Comparison of ENCODE assay signal across 24 cellular contexts in the genomic region with DNA sequence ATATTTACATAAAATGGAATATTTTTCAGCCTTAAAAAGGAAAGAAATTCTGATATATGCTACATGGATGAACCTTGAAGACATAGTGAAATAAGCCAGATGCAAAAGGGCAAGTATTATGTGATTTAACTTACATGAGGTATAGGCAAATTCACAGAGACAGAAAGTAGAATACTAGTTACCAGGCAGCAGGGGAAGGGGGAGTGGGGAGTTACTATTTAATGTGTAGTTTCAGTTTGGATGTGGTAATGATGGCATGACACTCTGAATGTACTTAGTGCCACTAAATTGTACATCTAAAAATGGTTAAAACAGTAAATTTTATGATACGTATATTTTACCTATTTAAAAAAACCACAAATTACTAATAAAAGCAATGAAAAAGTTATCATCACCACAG.
"Had no signal": no experiment of that assay in that cellular context is flagged by ENCODE, and none has a peak within 500 bp of the region (broad histone marks: within the 10 kb centered on the region; RNA-seq: fewer than 3 reads in every experiment).

No MANE protein-coding gene starts in this region.

- H2AFZ ChIP-seq: hepatocyte had no signal

- H3K4me1 ChIP-seq: esophagus muscularis mucosa, foreskin keratinocyte, gastroesophageal sphincter, heart left ventricle, pancreas, right lobe of liver, suprapubic skin, upper lobe of right lung, vagina had no signal

- H3K79me2 ChIP-seq: hepatocyte had no signal

- H3K4me2 ChIP-seq: hepatocyte had no signal

- DNase-seq: effector CD8-positive, alpha-beta T cell; endodermal cell; foreskin keratinocyte; heart left ventricle; kidney; mesenchymal stem cell; mucosa of descending colon; naive B cell; pancreas; right lobe of liver; small intestine; stimulated activated CD4-positive, alpha-beta T cell treated with anti-CD3 and anti-CD28 coated beads, Interleukin-15, amount 100 ng/mL, for 24 hours; stimulated activated CD4-positive, alpha-beta T cell treated with anti-CD3 and anti-CD28 coated beads, Interleukin-2, amount 100 ng/mL, for 48 hours; stimulated activated naive B cell treated with anti-CD40 and anti-IgM and Interleukin-4, amounts not matched to agents 10 μg/mL and 1 μg/mL and 100 μg/mL, for 72 hours; transverse colon; upper lobe of right lung had no signal

- FAIRE-seq: kidney, pancreas, small intestine had no signal

- H3K9me3 ChIP-seq: esophagus muscularis mucosa, gastroesophageal sphincter, heart left ventricle, mucosa of descending colon, neutrophil, pancreas, right lobe of liver, suprapubic skin, transverse colon, upper lobe of right lung, vagina had no signal

- H3K27ac ChIP-seq: esophagus muscularis mucosa, foreskin keratinocyte, gastroesophageal sphincter, heart left ventricle, hepatocyte, neutrophil, pancreas, right lobe of liver, suprapubic skin, transverse colon, upper lobe of right lung, vagina had no signal

- H3K27me3 ChIP-seq: esophagus muscularis mucosa, foreskin keratinocyte, gastroesophageal sphincter, heart left ventricle, hepatocyte, neutrophil, pancreas, right lobe of liver, suprapubic skin, transverse colon, upper lobe of right lung, vagina had no signal

- H3K36me3 ChIP-seq: pancreas, vagina had no signal

- H3K4me3 ChIP-seq: esophagus muscularis mucosa, gastroesophageal sphincter, heart left ventricle, hepatocyte, mucosa of descending colon, pancreas, right lobe of liver, suprapubic skin, transverse colon, upper lobe of right lung, vagina had no signal

- ATAC-seq: foreskin keratinocyte; gastroesophageal sphincter; heart left ventricle; left lobe of liver; mucosa of descending colon; natural killer cell treated with Interleukin-12 subunit alpha and Interleukin-12 subunit beta and Interleukin-15 and Interleukin-18, amount 100 ng/mL, for 72 hours; pancreas; right lobe of liver; stimulated activated naive B cell treated with anti-CD40 and anti-IgM and Interleukin-4, amounts not matched to agents 10 μg/mL and 1 μg/mL and 100 μg/mL, for 72 hours; upper lobe of right lung had no signal
